ENCODE assay signal across 20 cellular contexts in the genomic region with DNA sequence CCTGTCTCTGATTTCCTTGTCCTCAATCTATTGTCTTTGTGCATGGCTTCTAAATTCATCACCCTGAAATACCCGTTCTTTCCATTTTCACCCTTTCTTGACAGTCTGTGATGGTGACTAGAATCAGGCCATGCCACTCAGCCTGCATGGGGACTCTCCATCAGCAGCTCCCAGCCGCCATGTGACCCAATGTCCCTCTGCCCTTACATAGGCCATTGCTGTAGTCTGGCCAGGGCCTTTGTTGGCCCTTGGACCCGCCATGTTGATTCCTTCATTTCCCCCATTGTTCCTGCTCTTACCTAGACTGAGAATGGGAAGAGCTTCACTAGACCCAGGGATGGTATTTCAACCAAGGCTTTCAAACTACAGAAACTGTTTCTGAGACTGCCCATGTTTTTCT. TPM values are rescaled to one million over a fixed set of nuclear protein-coding genes. Genes with fewer than 3 reads are reported as not detected.
DNase-seq lines count a peak whose midpoint lies in the region; TF ChIP-seq lines count a peak whose summit lies in the region.
"Had no signal": no experiment of that assay in that cellular context is flagged by ENCODE, and none has a peak within 500 bp of the region (broad histone marks: within the 10 kb centered on the region; RNA-seq: fewer than 3 reads in every experiment).

No MANE protein-coding gene starts in this region.

- no peaks in the 10 kb centered on the region for H3K27me3 Mint-ChIP-seq in endodermal cell (ENCODE audit: insufficient read depth)
- peaks cover 1% of the 10 kb centered on the region for H3K27me3 Mint-ChIP-seq in glutamatergic neuron (ENCODE audit: unreplicated experiment)
- H3K27me3 Mint-ChIP-seq in neural progenitor cell (ENCODE audit: insufficient read depth, low read depth) = peaks cover 6% of the 10 kb centered on the region

- no peaks in the 10 kb centered on the region for H3K79me2 ChIP-seq in neural progenitor cell (ENCODE audit: low read depth)

- DNase-seq in endodermal cell = peak; percentile 9
- no peak for DNase-seq in glutamatergic neuron
- DNase-seq in neural progenitor cell (ENCODE audit: low spot score) = no peak
- peak; percentile 17 to 65 for DNase-seq in suprapubic skin (ENCODE audit: low spot score in 2 of 2)
- DNase-seq in HK-2 (ENCODE audit: unreplicated experiment) = no peak
- no peak for DNase-seq in substantia nigra (lab: John Stamatoyannopoulos, UW)
- no peak for DNase-seq in activated CD8-positive, alpha-beta memory T cell treated with anti-CD3 and anti-CD28 coated beads for 24 hours
- DNase-seq: ACHN; BE2C; C1 segment of cervical spinal cord; CD4-positive, CD25-positive, alpha-beta regulatory T cell; CD8-positive, alpha-beta memory T cell; COR-L47; DMS 273 treated with DMSO at 0.1 percent for 48 hours; DMS53; DND-41; EL; HCEC 1CT had no signal

- H3K27ac ChIP-seq in endodermal cell (ENCODE audit: low read depth, low read length) (no peak overlapping the region), neural progenitor cell (no peak overlapping the region), suprapubic skin (no peak overlapping the region), substantia nigra (ENCODE audit: low read depth, low read length, poor library complexity, severe bottlenecking) (no peak overlapping the region)

- TF ChIP-seq CTCF in endodermal cell (conservative IDR thresholded peaks at IDR 0.05) (no peak), glutamatergic neuron (IDR thresholded peaks at IDR 0.05; ENCODE audit: partially characterized antibody, unreplicated experiment) (no peak), neural progenitor cell (IDR thresholded peaks at IDR 0.05) (no peak), suprapubic skin (IDR thresholded peaks at IDR 0.05) (no peak)

- no peaks in the 10 kb centered on the region for H4K20me1 ChIP-seq in neural progenitor cell (ENCODE audit: low read depth)

- no peak overlapping the region for H3K4me2 ChIP-seq in neural progenitor cell
- H3K4me2 ChIP-seq: GM23338 had no signal

- H3K27me3 ChIP-seq in endodermal cell (ENCODE audit: control insufficient read depth, insufficient read depth, low read length, poor library complexity, severe bottlenecking) (no peaks in the 10 kb centered on the region), neural progenitor cell (no peaks in the 10 kb centered on the region), suprapubic skin (no peaks in the 10 kb centered on the region)
- H3K27me3 ChIP-seq: BE2C had no signal

- H3K4me1 ChIP-seq in endodermal cell (ENCODE audit: control insufficient read depth, insufficient read depth, low read length) (peaks cover 5% of the 10 kb centered on the region), neural progenitor cell (peaks cover 35% of the 10 kb centered on the region), suprapubic skin (peaks cover 26% of the 10 kb centered on the region)

- 87 to 93% methylated on average over 3 of the region's 3 CpGs for WGBS in endodermal cell (ENCODE audit: insufficient coverage in 1 of 2, insufficient read length in 1 of 2), 2 experiments
- WGBS in suprapubic skin = 97% methylated on average over 3 of the region's 3 CpGs

- H3K36me3 ChIP-seq in endodermal cell (ENCODE audit: control insufficient read depth, insufficient read depth, low read length) (no peaks in the 10 kb centered on the region), neural progenitor cell (no peaks in the 10 kb centered on the region), suprapubic skin (no peaks in the 10 kb centered on the region)
- H3K36me3 ChIP-seq: BE2C had no signal

- H3K27ac Mint-ChIP-seq in endodermal cell (no peak overlapping the region), glutamatergic neuron (ENCODE audit: unreplicated experiment) (peak overlapping the region; percentile 14), neural progenitor cell (peak overlapping the region; percentile 42)
- H3K27ac Mint-ChIP-seq: CD8-positive, alpha-beta memory T cell; GM23338 had no signal

- H3K36me3 Mint-ChIP-seq in endodermal cell (ENCODE audit: low read depth) = peaks cover 5% of the 10 kb centered on the region
- H3K36me3 Mint-ChIP-seq in glutamatergic neuron (ENCODE audit: unreplicated experiment) = peaks cover 7% of the 10 kb centered on the region
- peaks cover 32% of the 10 kb centered on the region for H3K36me3 Mint-ChIP-seq in neural progenitor cell
- H3K36me3 Mint-ChIP-seq: CD4-positive, CD25-positive, alpha-beta regulatory T cell; CD8-positive, alpha-beta memory T cell had no signal

- H2AFZ ChIP-seq in neural progenitor cell (replicated peaks) = no peak overlapping the region
- H2AFZ ChIP-seq: GM23338 had no signal

- TF ChIP-seq EP300 in suprapubic skin (IDR thresholded peaks at IDR 0.05) = no peak

- H3K9me3 Mint-ChIP-seq in endodermal cell (peaks cover 16% of the 10 kb centered on the region), glutamatergic neuron (ENCODE audit: unreplicated experiment) (peaks cover 12% of the 10 kb centered on the region), neural progenitor cell (peaks cover 19% of the 10 kb centered on the region)

- peaks cover 23% of the 10 kb centered on the region for H3F3A ChIP-seq in neural progenitor cell (ENCODE audit: low read depth)

- H3K4me3 ChIP-seq in endodermal cell (ENCODE audit: low read length) (no peak overlapping the region), neural progenitor cell (no peak overlapping the region), suprapubic skin (no peak overlapping the region)
- H3K4me3 ChIP-seq: GM23338 had no signal

- H3K4me3 Mint-ChIP-seq in endodermal cell (no peak overlapping the region), glutamatergic neuron (ENCODE audit: unreplicated experiment) (no peak overlapping the region), neural progenitor cell (no peak overlapping the region)
- H3K4me3 Mint-ChIP-seq: CD4-positive, CD25-positive, alpha-beta regulatory T cell; CD8-positive, alpha-beta memory T cell; GM23338 had no signal

- H3K4me1 Mint-ChIP-seq in endodermal cell = peaks cover 14% of the 10 kb centered on the region
- H3K4me1 Mint-ChIP-seq in glutamatergic neuron (ENCODE audit: low read depth, unreplicated experiment) = peaks cover 36% of the 10 kb centered on the region
- peaks cover 58% of the 10 kb centered on the region for H3K4me1 Mint-ChIP-seq in neural progenitor cell
- H3K4me1 Mint-ChIP-seq: CD4-positive, CD25-positive, alpha-beta regulatory T cell; CD8-positive, alpha-beta memory T cell had no signal

- H3K9ac ChIP-seq in endodermal cell (ENCODE audit: extremely low read depth, low read length, poor library complexity, severe bottlenecking) = no peak overlapping the region
- H3K9ac ChIP-seq in neural progenitor cell = no peak overlapping the region

- H3K9me3 ChIP-seq in endodermal cell (ENCODE audit: control insufficient read depth, low read length) = peaks cover 26% of the 10 kb centered on the region
- H3K9me3 ChIP-seq in neural progenitor cell (ENCODE audit: low read depth) = peaks cover 4% of the 10 kb centered on the region
- H3K9me3 ChIP-seq in suprapubic skin = no peaks in the 10 kb centered on the region
- H3K9me3 ChIP-seq: BE2C had no signal

- no peak for TF ChIP-seq POLR2A in suprapubic skin (IDR thresholded peaks at IDR 0.05)

RNA-seq across cellular contexts. Expression of a gene that starts 45.8 kb away (rescaled TPM):
- total RNA-seq in endodermal cell = 1 to 10 TPM; 7.5 to 8.2 TPM
- polyA plus RNA-seq in endodermal cell (2013, experiment 1 of 2) = 28.1 TPM
- polyA plus RNA-seq in endodermal cell (2013, experiment 2 of 2) = 26.5 TPM
- total RNA-seq in glutamatergic neuron (ENCODE audit: unreplicated experiment) = 98.4 TPM
- total RNA-seq in neural progenitor cell (ENCODE audit: low replicate concordance) = 4.9 and 10.7 TPM in 2 replicates
- total RNA-seq in suprapubic skin = under 1 TPM in 2 of 4 donors, not detected in 2; 0.51 to 0.81 TPM
- total RNA-seq: CD4-positive, CD25-positive, alpha-beta regulatory T cell; CD8-positive, alpha-beta memory T cell; HT-29 had no signal
- polyA plus RNA-seq: CD4-positive, CD25-positive, alpha-beta regulatory T cell; CD8-positive, alpha-beta memory T cell had no signal

Comparison
In these comparisons a context has a peak if more than half of its experiments do, and no peak if none do; other contexts are left out.
1. DNase-seq: peak in endodermal cell (single experiment) and suprapubic skin (2 of 2); none in glutamatergic neuron (single experiment), neural progenitor cell (single experiment), HK-2 (single experiment), substantia nigra (0 of 49) and activated CD8-positive, alpha-beta memory T cell treated with anti-CD3 and anti-CD28 coated beads for 24 hours (single experiment).